20 cellular contexts compared by ENCODE assay signal in genomic region chr7:135186261-135186540, GRCh38. TPM values are rescaled to one million over a fixed set of nuclear protein-coding genes. Genes with fewer than 3 reads are reported as not detected.
DNase-seq lines count a peak whose midpoint lies in the region; ATAC-seq, FAIRE-seq and TF ChIP-seq lines count a peak whose summit lies in the region.
"Had no signal": no experiment of that assay in that cellular context is flagged by ENCODE, and none has a peak within 500 bp of the region (broad histone marks: within the 10 kb centered on the region; RNA-seq: fewer than 3 reads in every experiment).

No MANE protein-coding gene starts in this region.

- DNase-seq in GM12891 (ENCODE audit: insufficient read length, low spot score) (no peak), medulla oblongata (ENCODE audit: extremely low spot score) (no peak), activated T-cell treated with anti-CD3 and anti-CD28 coated beads for 4 hours (no peak)
- no peak for DNase-seq in stimulated activated naive B cell treated with anti-CD40 and anti-IgM and Interleukin-4, amounts not matched to agents 10 μg/mL and 1 μg/mL and 100 μg/mL, for 72 hours
- no peak for DNase-seq in activated T-helper 1 cell treated with anti-CD3 and anti-CD28 coated beads, Interleukin-12 subunit alpha, Interleukin-12 subunit beta, Interleukin-2, Interleukin-4 antibody, amounts not matched to agents 30 ng/mL and 10 ng/mL and 1 ng/mL, durations not matched to agents 14 hours and 24 hours and 36 hours (ENCODE audit: low spot score)
- DNase-seq: H9; Kasumi-1; MM.1S; NCI-H1092; NCI-H1436 treated with DMSO at 0.1 percent for 48 hours; NCI-H2081; NCI-H748 treated with DMSO at 0.1 percent for 48 hours; NK-92 treated with Interleukin-12 subunit alpha and Interleukin-12 subunit beta, amount 100 ng/mL, for 24 hours; Right ventricle myocardium superior had no signal

- no peak for TF ChIP-seq POLR2A in GM12891 (IDR thresholded peaks at IDR 0.05; ENCODE audit: low read depth, low read length)

- no peak for TF ChIP-seq CTCF in OCI-LY3 (IDR thresholded peaks at IDR 0.05; ENCODE audit: low read depth, low read length)

- no peak overlapping the region for H3K27ac ChIP-seq in OCI-LY3 (ENCODE audit: low read length)
- H3K27ac ChIP-seq: C4-2B had no signal

- H3K9me3 ChIP-seq in OCI-LY3 (ENCODE audit: insufficient read depth, low read length): no peaks in the 10 kb centered on the region

- no peaks in the 10 kb centered on the region for H3K79me2 ChIP-seq in OCI-LY3 (ENCODE audit: low read length)

- peaks cover 90 to 99% of the 10 kb centered on the region in 2 donors for H3K36me3 Mint-ChIP-seq in stimulated activated naive B cell treated with anti-CD40 and anti-IgM and Interleukin-4, amounts not matched to agents 10 μg/mL and 1 μg/mL and 100 μg/mL, for 72 hours
- peaks cover 59% of the 10 kb centered on the region for H3K36me3 Mint-ChIP-seq in activated T-helper 1 cell treated with anti-CD3 and anti-CD28 coated beads, Interleukin-12 subunit alpha, Interleukin-12 subunit beta, Interleukin-2, Interleukin-4 antibody, amounts not matched to agents 30 ng/mL and 10 ng/mL and 1 ng/mL, durations not matched to agents 14 hours and 24 hours and 36 hours (ENCODE audit: low read depth)

- peaks cover 10 to 17% of the 10 kb centered on the region in 2 donors for H3K9me3 Mint-ChIP-seq in stimulated activated naive B cell treated with anti-CD40 and anti-IgM and Interleukin-4, amounts not matched to agents 10 μg/mL and 1 μg/mL and 100 μg/mL, for 72 hours
- peaks cover 21% of the 10 kb centered on the region for H3K9me3 Mint-ChIP-seq in activated T-helper 1 cell treated with anti-CD3 and anti-CD28 coated beads, Interleukin-12 subunit alpha, Interleukin-12 subunit beta, Interleukin-2, Interleukin-4 antibody, amounts not matched to agents 30 ng/mL and 10 ng/mL and 1 ng/mL, durations not matched to agents 14 hours and 24 hours and 36 hours

- peaks cover 18% of the 10 kb centered on the region for H3K27me3 ChIP-seq in OCI-LY3 (ENCODE audit: low read depth, low read length)

- H3K9ac ChIP-seq in OCI-LY3 (ENCODE audit: low read length): no peak overlapping the region

- FAIRE-seq in GM12891 (lab: Jason Lieb, UNC): peak; percentile 50
- FAIRE-seq: D721Med had no signal

- peak overlapping the region; percentile 99 for H3K27ac Mint-ChIP-seq in stimulated activated naive B cell treated with anti-CD40 and anti-IgM and Interleukin-4, amounts not matched to agents 10 μg/mL and 1 μg/mL and 100 μg/mL, for 72 hours
- no peak overlapping the region for H3K27ac Mint-ChIP-seq in activated T-helper 1 cell treated with anti-CD3 and anti-CD28 coated beads, Interleukin-12 subunit alpha, Interleukin-12 subunit beta, Interleukin-2, Interleukin-4 antibody, amounts not matched to agents 30 ng/mL and 10 ng/mL and 1 ng/mL, durations not matched to agents 14 hours and 24 hours and 36 hours

- peak; percentile 3 for ATAC-seq in GM19043 (IDR thresholded peaks at IDR 0.05; ENCODE audit: low read depth, unreplicated experiment)
- ATAC-seq in stimulated activated naive B cell treated with anti-CD40 and anti-IgM and Interleukin-4, amounts not matched to agents 10 μg/mL and 1 μg/mL and 100 μg/mL, for 72 hours (replicated peaks): no peak

- no peaks in the 10 kb centered on the region for H3K27me3 Mint-ChIP-seq in stimulated activated naive B cell treated with anti-CD40 and anti-IgM and Interleukin-4, amounts not matched to agents 10 μg/mL and 1 μg/mL and 100 μg/mL, for 72 hours
- no peaks in the 10 kb centered on the region for H3K27me3 Mint-ChIP-seq in activated T-helper 1 cell treated with anti-CD3 and anti-CD28 coated beads, Interleukin-12 subunit alpha, Interleukin-12 subunit beta, Interleukin-2, Interleukin-4 antibody, amounts not matched to agents 30 ng/mL and 10 ng/mL and 1 ng/mL, durations not matched to agents 14 hours and 24 hours and 36 hours (ENCODE audit: insufficient read depth)

- H3K4me2 ChIP-seq in OCI-LY3 (ENCODE audit: low read length): peak overlapping the region; percentile 90

- H3K4me1 Mint-ChIP-seq in stimulated activated naive B cell treated with anti-CD40 and anti-IgM and Interleukin-4, amounts not matched to agents 10 μg/mL and 1 μg/mL and 100 μg/mL, for 72 hours: peaks cover 61 to 70% of the 10 kb centered on the region in 2 donors
- no peaks in the 10 kb centered on the region for H3K4me1 Mint-ChIP-seq in activated T-helper 1 cell treated with anti-CD3 and anti-CD28 coated beads, Interleukin-12 subunit alpha, Interleukin-12 subunit beta, Interleukin-2, Interleukin-4 antibody, amounts not matched to agents 30 ng/mL and 10 ng/mL and 1 ng/mL, durations not matched to agents 14 hours and 24 hours and 36 hours (ENCODE audit: low read depth)
- H3K4me1 Mint-ChIP-seq: H9 had no signal

- H3K4me3 Mint-ChIP-seq in stimulated activated naive B cell treated with anti-CD40 and anti-IgM and Interleukin-4, amounts not matched to agents 10 μg/mL and 1 μg/mL and 100 μg/mL, for 72 hours: peak overlapping the region in 1 of 2 donors; percentile 85
- H3K4me3 Mint-ChIP-seq in activated T-helper 1 cell treated with anti-CD3 and anti-CD28 coated beads, Interleukin-12 subunit alpha, Interleukin-12 subunit beta, Interleukin-2, Interleukin-4 antibody, amounts not matched to agents 30 ng/mL and 10 ng/mL and 1 ng/mL, durations not matched to agents 14 hours and 24 hours and 36 hours: no peak overlapping the region
- H3K4me3 Mint-ChIP-seq: H9 had no signal

- H2AFZ ChIP-seq in OCI-LY3 (ENCODE audit: low read depth, low read length): no peak overlapping the region

- H3K4me3 ChIP-seq in OCI-LY3 (ENCODE audit: low read length): peak overlapping the region; percentile 61; the same call in 1 of the 2 replicates

- H3K36me3 ChIP-seq in OCI-LY3 (replicated peaks; ENCODE audit: low read depth, low read length): peaks cover 48% of the 10 kb centered on the region

- peaks cover 59% of the 10 kb centered on the region for H3K4me1 ChIP-seq in OCI-LY3 (ENCODE audit: low read length)

- no peaks in the 10 kb centered on the region for H4K20me1 ChIP-seq in OCI-LY3 (ENCODE audit: insufficient read depth, low read length)

- intact Hi-C loops in activated T-helper 1 cell treated with anti-CD3 and anti-CD28 coated beads, Interleukin-12 subunit alpha, Interleukin-12 subunit beta, Interleukin-2, Interleukin-4 antibody, amounts not matched to agents 30 ng/mL and 10 ng/mL and 1 ng/mL, durations not matched to agents 14 hours and 24 hours and 36 hours (cut with micrococcal nuclease): no loop called here

TF ChIP-seq in GM12891, 5 proteins besides CTCF, POLR2A, EP300 and RAD21:
- TF ChIP-seq POU2F2 (IDR thresholded peaks at IDR 0.05; ENCODE audit: low read depth, low read length) (no peak), TAF1 (IDR thresholded peaks at IDR 0.05; ENCODE audit: low read depth, low read length) (no peak), SPI1 (IDR thresholded peaks at IDR 0.05; ENCODE audit: low read depth, low read length) (no peak), POLR2AphosphoS5 (IDR thresholded peaks at IDR 0.05; ENCODE audit: low read depth, low read length) (no peak), PAX5 (IDR thresholded peaks at IDR 0.05; ENCODE audit: insufficient read depth, low read length, severe bottlenecking) (no peak)

RNA-seq across cellular contexts. Expression of gene CYREN, which starts 15.7 kb away (rescaled TPM):
- polyA plus RNA-seq in GM12891 (2012; ENCODE audit: low read depth, missing spikeins): 66.2 TPM
- 58.8 and 58.9 TPM in 2 replicates for total RNA-seq in activated T-helper 1 cell treated with anti-CD3 and anti-CD28 coated beads, Interleukin-12 subunit alpha, Interleukin-12 subunit beta, Interleukin-2, Interleukin-4 antibody, amounts not matched to agents 30 ng/mL and 10 ng/mL and 1 ng/mL, durations not matched to agents 14 hours and 24 hours and 36 hours

RNA-seq across cellular contexts. Expression of gene WDR91, which starts 25.1 kb away (rescaled TPM):
- 29.0 TPM for polyA plus RNA-seq in GM12891 (2012; ENCODE audit: low read depth, missing spikeins)
- 34.6 and 35.4 TPM in 2 replicates for total RNA-seq in activated T-helper 1 cell treated with anti-CD3 and anti-CD28 coated beads, Interleukin-12 subunit alpha, Interleukin-12 subunit beta, Interleukin-2, Interleukin-4 antibody, amounts not matched to agents 30 ng/mL and 10 ng/mL and 1 ng/mL, durations not matched to agents 14 hours and 24 hours and 36 hours

RNA-seq across cellular contexts. Expression of gene TMEM140, which starts 38.3 kb away (rescaled TPM):
- 14.2 TPM for polyA plus RNA-seq in GM12891 (2012; ENCODE audit: low read depth, missing spikeins)
- 2.9 and 4.5 TPM in 2 replicates for total RNA-seq in activated T-helper 1 cell treated with anti-CD3 and anti-CD28 coated beads, Interleukin-12 subunit alpha, Interleukin-12 subunit beta, Interleukin-2, Interleukin-4 antibody, amounts not matched to agents 30 ng/mL and 10 ng/mL and 1 ng/mL, durations not matched to agents 14 hours and 24 hours and 36 hours
- total RNA-seq: H9 had no signal

RNA-seq across cellular contexts. Expression of gene STRA8, which starts 47.4 kb away (rescaled TPM):
- polyA plus RNA-seq in GM12891 (2012; ENCODE audit: low read depth, missing spikeins): not detected
- total RNA-seq in activated T-helper 1 cell treated with anti-CD3 and anti-CD28 coated beads, Interleukin-12 subunit alpha, Interleukin-12 subunit beta, Interleukin-2, Interleukin-4 antibody, amounts not matched to agents 30 ng/mL and 10 ng/mL and 1 ng/mL, durations not matched to agents 14 hours and 24 hours and 36 hours: not detected in 2 replicates
- total RNA-seq: H9, NCI-H460, OCI-LY7, Right ventricle myocardium superior had no signal
